ENCODE assay signal across 13 cellular contexts in genomic region chr11:18313985-18314763, GRCh38. TPM values are rescaled to one million over a fixed set of nuclear protein-coding genes. Genes with fewer than 3 reads are reported as not detected.
DNase-seq lines count a peak whose midpoint lies in the region; ATAC-seq, FAIRE-seq and TF ChIP-seq lines count a peak whose summit lies in the region.
"Had no signal": no experiment of that assay in that cellular context is flagged by ENCODE, and none has a peak within 500 bp of the region (broad histone marks: within the 10 kb centered on the region; RNA-seq: fewer than 3 reads in every experiment).

No MANE protein-coding gene starts in this region.

- 79% methylated on average over 10 of the region's 10 CpGs for WGBS in GM23248 (ENCODE audit: low coverage in 1 of 2, low lambda C conversion rate in 2 of 2, missing lambda C conversion rate in 2 of 2), 2 experiments
- WGBS in trophoblast cell (ENCODE audit: extremely low coverage, insufficient coverage, insufficient read length): no CpG with 5 or more reads among the region's 10 CpGs

- H3K36me3 ChIP-seq in GM23248 (ENCODE audit: low read depth): peaks cover 10% of the 10 kb centered on the region; the same call in 1 of the 2 replicates
- peaks cover 0 to 5% of the 10 kb centered on the region in 2 experiments for H3K36me3 ChIP-seq in endothelial cell of umbilical vein (ENCODE audit: control insufficient read depth in 2 of 2, extremely low read depth in 1 of 2, insufficient read depth in 2 of 2, low read length in 2 of 2)
- peaks cover 6 to 9% of the 10 kb centered on the region in 2 experiments for H3K36me3 ChIP-seq in trophoblast cell (ENCODE audit: control insufficient read depth in 1 of 2, insufficient read depth in 2 of 2, low read length in 2 of 2)

- H4K20me1 ChIP-seq in GM23248 (ENCODE audit: insufficient read depth): no peaks in the 10 kb centered on the region
- H4K20me1 ChIP-seq in endothelial cell of umbilical vein (replicated peaks; ENCODE audit: control insufficient read depth, extremely low read depth, insufficient read depth, low read length): no peaks in the 10 kb centered on the region

- H3K79me2 ChIP-seq in GM23248 (ENCODE audit: insufficient read depth) (peaks cover 71% of the 10 kb centered on the region), endothelial cell of umbilical vein (ENCODE audit: control insufficient read depth, insufficient read depth, low read length) (peaks cover 2% of the 10 kb centered on the region), trophoblast cell (ENCODE audit: control insufficient read depth, insufficient read depth, low read length, poor library complexity) (no peaks in the 10 kb centered on the region)

- peak overlapping the region; percentile 46 for H3K18ac ChIP-seq in trophoblast cell (ENCODE audit: low read length)

- H3K27me3 ChIP-seq in GM23248 (replicated peaks; ENCODE audit: insufficient read depth): no peaks in the 10 kb centered on the region
- no peaks in the 10 kb centered on the region for H3K27me3 ChIP-seq in endothelial cell of umbilical vein (ENCODE audit: control insufficient read depth in 2 of 2, insufficient read depth in 2 of 2, low read length in 2 of 2)
- H3K27me3 ChIP-seq in trophoblast cell (ENCODE audit: insufficient read depth, low read length): no peaks in the 10 kb centered on the region
- H3K27me3 ChIP-seq: BLaER1 treated with 17β-estradiol and CSF1 and Interleukin-3, amounts not matched to agents 10 nM and 100 nM; dorsolateral prefrontal cortex had no signal

- POLR2A ChIA-PET in RWPE1 (lab: Yijun Ruan, JAX; ENCODE audit: low non-redundant PET) (interaction anchor here (0.6 kb wide), 1 partner anchor 217 kb away, joined by 4 read pairs; no protein-coding TSS in a partner anchor), endothelial cell of umbilical vein (lab: Charles Lee) (interaction anchor here (0.5 to 1.3 kb wide), 4 partner anchors 8 to 126 kb away, joined by 3 to 5 read pairs (median 4); partner anchors contain the start of gene HPS5)

- dilution Hi-C loops in endothelial cell of umbilical vein (cut with MboI; ENCODE audit: extremely low pct_ligation_motif_present, low sequenced_read_pairs): no loop called here

- H2AFZ ChIP-seq in GM23248 (no peak overlapping the region), endothelial cell of umbilical vein (ENCODE audit: low read depth, low read length) (no peak overlapping the region), trophoblast cell (ENCODE audit: insufficient read depth, low read length, poor library complexity) (no peak overlapping the region)

- peaks cover 11% of the 10 kb centered on the region for H3K79me1 ChIP-seq in trophoblast cell (ENCODE audit: low read length)

- H3K9me2 ChIP-seq in GM23248 (ENCODE audit: insufficient read depth): no peaks in the 10 kb centered on the region

- H3F3A ChIP-seq in GM23248 (ENCODE audit: insufficient read depth): peaks cover 22% of the 10 kb centered on the region

- no peak for TF ChIP-seq POLR2A in endothelial cell of umbilical vein (IDR thresholded peaks at IDR 0.05; ENCODE audit: low read depth, low read length)

- no peaks in the 10 kb centered on the region for H3K9me3 ChIP-seq in GM23248 (ENCODE audit: low read depth)
- no peaks in the 10 kb centered on the region for H3K9me3 ChIP-seq in endothelial cell of umbilical vein (replicated peaks; ENCODE audit: control insufficient read depth, insufficient read depth, low read length)
- no peaks in the 10 kb centered on the region for H3K9me3 ChIP-seq in trophoblast cell (ENCODE audit: insufficient read depth, low read depth, low read length)
- H3K9me3 ChIP-seq: BLaER1 treated with 17β-estradiol and CSF1 and Interleukin-3, amounts not matched to agents 10 nM and 100 nM had no signal

- no peak overlapping the region for H4K12ac ChIP-seq in trophoblast cell (ENCODE audit: low read depth, low read length)

- H4K8ac ChIP-seq in trophoblast cell (ENCODE audit: low read depth, low read length): peak overlapping the region; percentile 62

- peak overlapping the region; percentile 66 for H4K91ac ChIP-seq in trophoblast cell (ENCODE audit: low read depth, low read length)

- intact Hi-C loops in endothelial cell of umbilical vein (cut with micrococcal nuclease): no loop called here

- H2BK120ac ChIP-seq in trophoblast cell (ENCODE audit: insufficient read depth, low read length, poor library complexity): peak overlapping the region; percentile 58

- peak overlapping the region; percentile 65 for H3K14ac ChIP-seq in trophoblast cell (ENCODE audit: low read length)

- H3K4me3 ChIP-seq in GM23248: no peak overlapping the region
- H3K4me3 ChIP-seq in endothelial cell of umbilical vein (replicated peaks in 1 of 3; ENCODE audit: insufficient read depth in 1 of 3, low read depth in 1 of 3, low read length in 3 of 3): no peak overlapping the region
- no peak overlapping the region for H3K4me3 ChIP-seq in trophoblast cell (ENCODE audit: low read depth, low read length)
- H3K4me3 ChIP-seq: BLaER1 treated with 17β-estradiol and CSF1 and Interleukin-3, amounts not matched to agents 10 nM and 100 nM; dorsolateral prefrontal cortex had no signal

- CTCF ChIA-PET in RWPE1 (lab: Yijun Ruan, JAX) (interaction anchor here (0.6 to 0.8 kb wide), 2 partner anchors 81 to 380 kb away, joined by 3 to 4 read pairs; no protein-coding TSS in a partner anchor), endothelial cell of umbilical vein (lab: Charles Lee) (interaction anchor here (0.8 to 2.6 kb wide), 4 partner anchors 9 to 70 kb away, joined by 3 to 10 read pairs (median 4); no protein-coding TSS in a partner anchor)

- H3K4ac ChIP-seq in trophoblast cell (ENCODE audit: low read depth, low read length): no peak overlapping the region

- H3K4me2 ChIP-seq in GM23248 (ENCODE audit: unreplicated experiment) (no peak overlapping the region), endothelial cell of umbilical vein (ENCODE audit: insufficient read depth, low read length) (no peak overlapping the region), trophoblast cell (ENCODE audit: low read length) (no peak overlapping the region)

- ATAC-seq in HG03469 (IDR thresholded peaks at IDR 0.05; ENCODE audit: unreplicated experiment): no peak
- ATAC-seq: activated CD8-positive, alpha-beta T cell treated with anti-CD3 and anti-CD28 coated beads for 36 hours had no signal

- TF ChIP-seq CTCF in RWPE1 (conservative IDR thresholded peaks at IDR 0.05; ENCODE audit: low read depth) (no peak), endothelial cell of umbilical vein (IDR thresholded peaks at IDR 0.05; ENCODE audit: extremely low read depth in 1 of 2, insufficient read depth in 1 of 2, low read depth in 1 of 2, low read length in 2 of 2) (no peak)

- no peak overlapping the region for H3K27ac ChIP-seq in GM23248
- H3K27ac ChIP-seq in RWPE1: peak overlapping the region; percentile 75
- H3K27ac ChIP-seq in endothelial cell of umbilical vein (ENCODE audit: insufficient read depth, low read depth, low read length): no peak overlapping the region
- H3K27ac ChIP-seq in trophoblast cell (ENCODE audit: low read depth, low read length): peak overlapping the region; percentile 17
- H3K27ac ChIP-seq in caudate nucleus (ENCODE audit: low read depth, low read length): no peak overlapping the region

- H3K4me1 ChIP-seq in GM23248 (ENCODE audit: insufficient read depth): peaks cover 22% of the 10 kb centered on the region
- H3K4me1 ChIP-seq in endothelial cell of umbilical vein (ENCODE audit: control insufficient read depth, extremely low read depth, insufficient read depth, low read length): no peaks in the 10 kb centered on the region
- peaks cover 15% of the 10 kb centered on the region in 2 experiments for H3K4me1 ChIP-seq in trophoblast cell (ENCODE audit: control insufficient read depth in 1 of 2, insufficient read depth in 2 of 2, low read length in 2 of 2)

- H3K9me1 ChIP-seq in endothelial cell of umbilical vein (replicated peaks; ENCODE audit: control insufficient read depth, extremely low read depth, insufficient read depth, low read length): no peaks in the 10 kb centered on the region

- H3K9ac ChIP-seq in GM23248 (no peak overlapping the region), endothelial cell of umbilical vein (replicated peaks; ENCODE audit: extremely low read depth, insufficient read depth, low read length) (no peak overlapping the region), trophoblast cell (ENCODE audit: low read length) (no peak overlapping the region)

- in situ Hi-C loops in GM23248 (cut with MboI): no loop called here

- no peak overlapping the region for H3K23ac ChIP-seq in trophoblast cell (ENCODE audit: low read length)

- peak; percentile 33 for FAIRE-seq in endothelial cell of umbilical vein (lab: Jason Lieb, UNC)

- BruUV-seq in endothelial cell of umbilical vein (replicated peaks; lab: Mats Ljungman, UMichigan): no TSS peak

- peak overlapping the region; percentile 90 for H2BK12ac ChIP-seq in trophoblast cell (ENCODE audit: low read length)

- no peak overlapping the region for H2AK5ac ChIP-seq in trophoblast cell (ENCODE audit: low read length)

- H2BK5ac ChIP-seq in trophoblast cell (ENCODE audit: low read depth, low read length, poor library complexity): peak overlapping the region; percentile 69

- DNase-seq in GM23248: peak; percentile 42
- no peak for DNase-seq in RWPE1 (ENCODE audit: low spot score)
- DNase-seq in endothelial cell of umbilical vein (ENCODE audit: low read depth, low spot score): no peak
- peak; percentile 74 to 77 for DNase-seq in trophoblast cell
- no peak for DNase-seq in NCI-H146 treated with DMSO at 0.1 percent for 48 hours (lab: John Stamatoyannopoulos, UW; ENCODE audit: unreplicated experiment)
- no peak for DNase-seq in caudate nucleus (lab: John Stamatoyannopoulos, UW)
- DNase-seq in DMS153 treated with DMSO at 0.1 percent for 48 hours (lab: John Stamatoyannopoulos, UW; ENCODE audit: unreplicated experiment): no peak
- DNase-seq: activated CD8-positive, alpha-beta T cell treated with anti-CD3 and anti-CD28 coated beads for 36 hours; activated naive CD4-positive, alpha-beta T cell treated with anti-CD3 and anti-CD28 coated beads for 36 hours; dorsolateral prefrontal cortex; NCI-H774 had no signal

RNA-seq across cellular contexts. Expression of gene HPS5, which starts 7.8 kb away (rescaled TPM):
- 34.7 and 34.9 TPM in 2 replicates for total RNA-seq in GM23248 (2014; rRNA removed; shearing (Covaris generic))
- polyA plus RNA-seq in GM23248 (2016; fragmentation: Nextera tagmentation; extraction: Ambion mirVana) (20.2 and 20.4 TPM in 2 replicates), endothelial cell of umbilical vein (3.3 and 4.7 TPM in 2 replicates)
- 14.1 and 15.6 TPM in 2 replicates for total RNA-seq in endothelial cell of umbilical vein
- polyA plus RNA-seq in endothelial cell of umbilical vein (2011; cell fraction: cytosol; rRNA removed): 6.2 and 6.3 TPM in 2 replicates
- 9.2 and 13.2 TPM in 2 replicates for polyA plus RNA-seq in endothelial cell of umbilical vein (2011; cell fraction: nucleus; rRNA removed)
- 10.2 and 13.1 TPM in 2 replicates for polyA plus RNA-seq in endothelial cell of umbilical vein (2012)
- 25.3 and 27.9 TPM in 2 replicates for polyA minus RNA-seq in endothelial cell of umbilical vein
- 17.6 TPM for polyA minus RNA-seq in endothelial cell of umbilical vein (2011; cell fraction: cytosol; rRNA and poly(A)+ RNA removed)
- 12.3 and 15.0 TPM in 2 replicates for polyA minus RNA-seq in endothelial cell of umbilical vein (2011; cell fraction: nucleus; rRNA and poly(A)+ RNA removed)
- polyA plus RNA-seq in trophoblast cell (2013): 8.3 and 8.7 TPM in 2 replicates

RNA-seq across cellular contexts. Expression of gene GTF2H1, which starts 8.2 kb away (rescaled TPM):
- total RNA-seq in GM23248 (2014; rRNA removed; shearing (Covaris generic)): 77.4 and 89.8 TPM in 2 replicates
- polyA plus RNA-seq in GM23248 (2016; fragmentation: Nextera tagmentation; extraction: Ambion mirVana) (58.7 and 61.6 TPM in 2 replicates), endothelial cell of umbilical vein (14.2 and 15.7 TPM in 2 replicates)
- total RNA-seq in endothelial cell of umbilical vein: 44.4 and 47.7 TPM in 2 replicates
- polyA plus RNA-seq in endothelial cell of umbilical vein (2011; cell fraction: cytosol; rRNA removed): 24.0 and 27.7 TPM in 2 replicates
- polyA plus RNA-seq in endothelial cell of umbilical vein (2011; cell fraction: nucleus; rRNA removed): 36.4 and 42.8 TPM in 2 replicates
- 33.0 and 44.0 TPM in 2 replicates for polyA plus RNA-seq in endothelial cell of umbilical vein (2012)
- 22.1 and 32.9 TPM in 2 replicates for polyA minus RNA-seq in endothelial cell of umbilical vein
- 27.7 TPM for polyA minus RNA-seq in endothelial cell of umbilical vein (2011; cell fraction: cytosol; rRNA and poly(A)+ RNA removed)
- polyA minus RNA-seq in endothelial cell of umbilical vein (2011; cell fraction: nucleus; rRNA and poly(A)+ RNA removed): 30.4 and 58.1 TPM in 2 replicates
- polyA plus RNA-seq in trophoblast cell (2013): 28.3 and 28.9 TPM in 2 replicates

RNA-seq across cellular contexts. Expression of gene SAA1, which starts 48.1 kb away (rescaled TPM):
- not detected in 2 replicates for total RNA-seq in GM23248 (2014; rRNA removed; shearing (Covaris generic))
- polyA plus RNA-seq in GM23248 (2016; fragmentation: Nextera tagmentation; extraction: Ambion mirVana) (not detected in 2 replicates), endothelial cell of umbilical vein (not detected in 2 replicates)
- total RNA-seq in endothelial cell of umbilical vein: not detected in 2 replicates
- not detected in 2 replicates for polyA plus RNA-seq in endothelial cell of umbilical vein (2011; cell fraction: cytosol; rRNA removed)
- not detected in 2 replicates for polyA plus RNA-seq in endothelial cell of umbilical vein (2011; cell fraction: nucleus; rRNA removed)
- polyA plus RNA-seq in endothelial cell of umbilical vein (2012): not detected in 2 replicates
- not detected in 2 replicates for polyA minus RNA-seq in endothelial cell of umbilical vein
- not detected for polyA minus RNA-seq in endothelial cell of umbilical vein (2011; cell fraction: cytosol; rRNA and poly(A)+ RNA removed)
- not detected in 2 replicates for polyA minus RNA-seq in endothelial cell of umbilical vein (2011; cell fraction: nucleus; rRNA and poly(A)+ RNA removed)
- 1.0 and 1.4 TPM in 2 replicates for polyA plus RNA-seq in trophoblast cell (2013)
- total RNA-seq: activated CD8-positive, alpha-beta T cell treated with anti-CD3 and anti-CD28 coated beads for 36 hours; activated naive CD4-positive, alpha-beta T cell treated with anti-CD3 and anti-CD28 coated beads for 36 hours had no signal

Comparison
In these comparisons a context has a peak if more than half of its experiments do, and no peak if none do; other contexts are left out.
1. DNase-seq: peak in GM23248 (single experiment) and trophoblast cell (2 of 2); none in RWPE1 (single experiment), endothelial cell of umbilical vein (single experiment), NCI-H146 treated with DMSO at 0.1 percent for 48 hours (single experiment), caudate nucleus (0 of 61) and DMS153 treated with DMSO at 0.1 percent for 48 hours (single experiment).
2. H3K27ac ChIP-seq: peak in RWPE1 (single experiment) and trophoblast cell (single experiment); none in GM23248 (single experiment), endothelial cell of umbilical vein (single experiment) and caudate nucleus (single experiment).